ENCODE assay signal across 9 cellular contexts in the genomic region with DNA sequence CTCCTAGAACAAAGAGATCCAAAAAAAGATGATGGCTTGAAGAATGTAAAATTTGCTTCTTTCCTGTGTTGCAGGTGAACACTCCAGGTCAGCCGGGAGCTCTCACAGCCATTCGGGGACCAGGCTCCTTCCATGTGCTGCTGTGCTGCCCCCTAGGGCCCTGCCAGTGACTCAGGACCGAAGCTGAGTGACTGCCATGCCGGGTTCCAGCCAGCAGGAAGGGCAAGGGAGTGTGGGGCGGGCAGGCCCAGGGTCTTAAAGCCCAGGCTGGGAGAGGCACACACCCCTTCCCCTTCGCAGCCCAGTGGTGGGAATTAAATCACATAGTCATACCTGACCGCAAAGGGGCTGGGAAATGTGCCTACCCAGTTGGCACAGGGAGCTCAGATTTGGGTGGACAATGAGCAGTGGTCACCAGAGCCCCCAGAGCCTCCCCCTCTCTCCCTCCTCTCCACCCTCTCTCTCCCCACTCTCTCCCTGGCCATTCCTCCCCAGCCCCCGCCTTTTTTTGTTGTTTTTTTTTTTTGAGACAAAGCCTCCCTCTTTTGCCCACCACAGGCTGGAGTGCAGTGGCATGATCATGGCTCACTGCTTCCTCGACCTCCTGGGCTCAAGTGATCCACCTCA. TPM values are rescaled to one million over a fixed set of nuclear protein-coding genes. Genes with fewer than 3 reads are reported as not detected.
A peak's percentile ranks its signal among the peaks of the same experiment; 100 is the strongest.
DNase-seq lines count a peak whose midpoint lies in the region; ATAC-seq, FAIRE-seq and TF ChIP-seq lines count a peak whose summit lies in the region.
"Had no signal": no experiment of that assay in that cellular context is flagged by ENCODE, and none has a peak within 500 bp of the region (broad histone marks: within the 10 kb centered on the region; RNA-seq: fewer than 3 reads in every experiment).

No MANE protein-coding gene starts in this region.

- TF ChIP-seq RAD21 in GM12878 (IDR thresholded peaks at IDR 0.05; ENCODE audit: insufficient read depth, low read depth, low read length) = peak; percentile 84

- no peak overlapping the region for H3K9ac ChIP-seq in GM12878 (ENCODE audit: control insufficient read depth, insufficient read depth, low read length)

- no peaks in the 10 kb centered on the region for H3K9me3 ChIP-seq in GM12878 (replicated peaks; ENCODE audit: control insufficient read depth, insufficient read depth, low read length)

- ATAC-seq in GM12878 = peak; percentile 96

- no peaks in the 10 kb centered on the region for H3K36me3 ChIP-seq in GM12878 (ENCODE audit: control insufficient read depth in 2 of 2, insufficient read depth in 2 of 2, low read length in 1 of 2)

- peaks cover 9% of the 10 kb centered on the region for H3K4me1 ChIP-seq in GM12878 (ENCODE audit: control insufficient read depth, insufficient read depth, low read length)

- peak; percentile 92 to 96 (median 94) for TF ChIP-seq CTCF in GM12878 (IDR thresholded peaks at IDR 0.05 in 2 of 3, conservative IDR thresholded peaks at IDR 0.05 in 1 of 3; ENCODE audit: control insufficient read depth in 2 of 3, extremely low read depth in 1 of 3, insufficient read depth in 1 of 3, low read depth in 3 of 3, low read length in 3 of 3)

- no peak overlapping the region for H3K27ac ChIP-seq in GM12878 (ENCODE audit: control insufficient read depth, insufficient read depth)

- BruUV-seq in GM12878 (replicated peaks; lab: Mats Ljungman, UMichigan) = no TSS peak

- CTCF ChIA-PET in GM12878 (lab: Yijun Ruan, JAX) = interaction anchor here (0.6 to 14.9 kb wide), 36 partner anchors 10 to 308 kb away, joined by 3 to 492 read pairs (median 5); partner anchors contain the start of genes EPOP and SRCIN1

- 8% methylated on average over 8 of the region's 9 CpGs for WGBS in GM12878 (ENCODE audit: insufficient coverage, insufficient replicate concordance, low lambda C conversion rate, missing lambda C conversion rate)

- in situ Hi-C loops in SK-MEL-5 (cut with HindIII; ENCODE audit: low pct_unique_long_range_greater_than_20kb, low sequenced_read_pairs) = no loop called here
- in situ Hi-C loops in GM12878 (cut with MboI) = loop anchor here (5.0 kb wide), 2 partner anchors 171 to 231 kb away; no protein-coding TSS in a partner anchor

- RAD21 ChIA-PET in GM12878 (lab: Charles Lee; ENCODE audit: unreplicated experiment) = interaction anchor here (0.5 to 13.5 kb wide), 25 partner anchors 8 to 407 kb away, joined by 3 to 294 read pairs (median 4); partner anchors contain the start of gene SRCIN1

- H3K27me3 ChIP-seq in GM12878 (replicated peaks in 1 of 2; ENCODE audit: control insufficient read depth in 2 of 2, insufficient read depth in 2 of 2, low read length in 1 of 2) = no peaks in the 10 kb centered on the region

- H2AFZ ChIP-seq in GM12878 (ENCODE audit: control insufficient read depth, low read depth, low read length) = no peak overlapping the region; the same call in 1 of the 2 replicates

- no peak overlapping the region for H3K4me2 ChIP-seq in GM12878 (ENCODE audit: control insufficient read depth, insufficient read depth)

- intact Hi-C loops in GM12878 (cut with micrococcal nuclease; ENCODE audit: unreplicated experiment) = loop anchor here (1.0 to 2.0 kb wide), 2 partner anchors 72 to 105 kb away; no protein-coding TSS in a partner anchor

- no peak overlapping the region for H3K4me3 ChIP-seq in GM12878

- no peak for TF ChIP-seq EP300 in GM12878 (IDR thresholded peaks at IDR 0.05; ENCODE audit: borderline replicate concordance in 1 of 2, control insufficient read depth in 1 of 2, low read depth in 2 of 2, low read length in 2 of 2)

- FAIRE-seq in GM12878 (lab: Jason Lieb, UNC) = no peak
- FAIRE-seq: A204.1 had no signal

- POLR2A ChIA-PET in GM12878 (lab: Charles Lee) = interaction anchor here (0.6 to 3.4 kb wide), 3 partner anchors 8 to 104 kb away, joined by 3 to 15 read pairs (median 6); no protein-coding TSS in a partner anchor

- H3K79me2 ChIP-seq in GM12878 (ENCODE audit: control insufficient read depth, insufficient read depth, low read length) = no peaks in the 10 kb centered on the region

- no peaks in the 10 kb centered on the region for H4K20me1 ChIP-seq in GM12878 (ENCODE audit: control insufficient read depth, insufficient read depth)

- SMC1A ChIA-PET in GM12878 (lab: Charles Lee; ENCODE audit: uncharacterized antibody, unreplicated experiment) = interaction anchor here (0.8 to 10.8 kb wide), 19 partner anchors 9 to 174 kb away, joined by 3 to 227 read pairs (median 5); partner anchors contain the start of gene SRCIN1

- peak; percentile 35 for DNase-seq in NK-92 treated with Interleukin-12 subunit alpha and Interleukin-12 subunit beta, amount 100 ng/mL, for 24 hours (lab: John Stamatoyannopoulos, UW)
- DNase-seq in NK-92 (lab: John Stamatoyannopoulos, UW; ENCODE audit: unreplicated experiment) = no peak
- peak; percentile 67 for DNase-seq in NCI-H1105 treated with DMSO at 0.1 percent for 48 hours (lab: John Stamatoyannopoulos, UW)
- DNase-seq in SK-MEL-5 (ENCODE audit: low read depth, low spot score) = peak; percentile 84
- no peak for DNase-seq in GM12878 (ENCODE audit: low read depth, low spot score)
- DNase-seq in iris pigment epithelial cell (ENCODE audit: low read depth) = peak; percentile 58
- DNase-seq in stimulated activated CD4-positive, alpha-beta T cell treated with anti-CD3 and anti-CD28 coated beads, Interleukin-4, amount 100 ng/mL, for 4 hours = peak; percentile 32 to 46
- DNase-seq in T1000 (lab: John Stamatoyannopoulos, UW) = no peak

- no peak for TF ChIP-seq POLR2A in GM12878 (IDR thresholded peaks at IDR 0.05; ENCODE audit: low read depth, low read length)

RNA-seq across cellular contexts. Expression of gene EPOP, which starts 11.5 kb away (rescaled TPM):
- 5.3 TPM in 2 replicates for total RNA-seq in SK-MEL-5 (2014; rRNA removed; shearing (Covaris generic))
- polyA plus RNA-seq in SK-MEL-5 (2015; cell fraction: cytosol; rRNA removed) = 6.0 and 7.8 TPM in 2 replicates
- polyA plus RNA-seq in SK-MEL-5 (2015; cell fraction: nucleus; rRNA removed) = 1.6 and 1.8 TPM in 2 replicates
- 2.3 and 2.9 TPM in 2 replicates for total RNA-seq in GM12878 (2013; cell fraction: nucleolus; rRNA removed)
- total RNA-seq in GM12878 (2014; rRNA removed) = 4.8 and 5.0 TPM in 2 replicates
- 3.3 and 3.6 TPM in 2 replicates for total RNA-seq in GM12878 (2014; rRNA removed; fragmentation: Illumina TruSeq; extraction: Trizol)
- 9.0 and 9.7 TPM in 2 replicates for total RNA-seq in GM12878 (2021)
- polyA plus RNA-seq in GM12878 (2011; ENCODE audit: low read depth) = 1.6 TPM
- polyA plus RNA-seq in GM12878 (2011; rRNA removed) = 7.7 and 8.2 TPM in 2 replicates
- 8.4 and 11.0 TPM in 2 replicates for polyA plus RNA-seq in GM12878 (2011; cell fraction: cytosol; rRNA removed)
- 6.4 and 8.4 TPM in 2 replicates for polyA plus RNA-seq in GM12878 (2011; cell fraction: nucleus; rRNA removed)
- polyA plus RNA-seq in GM12878 (2012) = 5.3 and 5.8 TPM in 2 replicates
- 3.9 and 4.0 TPM in 2 replicates for polyA plus RNA-seq in GM12878 (2014; fragmentation: Illumina TruSeq; extraction: Trizol)
- 1 to 10 TPM in 1 of 2 experiments, under 1 TPM in 1; 0.53 to 1.4 TPM for polyA plus RNA-seq in GM12878 (2014; fragmentation: Nextera tagmentation; extraction: Ambion mirVana)
- polyA plus RNA-seq in GM12878 (2014; rRNA removed) = 5.9 and 6.3 TPM in 2 replicates
- 1 to 10 TPM; 1.6 to 2.2 TPM for polyA plus RNA-seq in GM12878 (2016; fragmentation: Nextera tagmentation; extraction: Ambion mirVana)
- 5.6 and 8.5 TPM in 2 replicates for polyA minus RNA-seq in GM12878 (2011; rRNA and poly(A)+ RNA removed)
- 5.2 and 7.2 TPM in 2 replicates for polyA minus RNA-seq in GM12878 (2011; cell fraction: cytosol; rRNA and poly(A)+ RNA removed)
- 3.0 and 4.8 TPM in 2 replicates for polyA minus RNA-seq in GM12878 (2011; cell fraction: nucleus; rRNA and poly(A)+ RNA removed)

RNA-seq across cellular contexts. Expression of gene MLLT6, which starts 41.8 kb away (rescaled TPM):
- 18.7 and 19.1 TPM in 2 replicates for total RNA-seq in SK-MEL-5 (2014; rRNA removed; shearing (Covaris generic))
- polyA plus RNA-seq in SK-MEL-5 (2015; cell fraction: cytosol; rRNA removed) = 29.6 and 43.8 TPM in 2 replicates
- polyA plus RNA-seq in SK-MEL-5 (2015; cell fraction: nucleus; rRNA removed) = 117 TPM in 2 replicates
- total RNA-seq in GM12878 (2013; cell fraction: nucleolus; rRNA removed) = 281 and 323 TPM in 2 replicates
- total RNA-seq in GM12878 (2014; rRNA removed) (44.2 and 46.0 TPM in 2 replicates), GM12878 (2014; rRNA removed; fragmentation: Illumina TruSeq; extraction: Trizol) (29.0 and 31.2 TPM in 2 replicates), GM12878 (2021) (89.0 and 105 TPM in 2 replicates)
- polyA plus RNA-seq in GM12878 (2011; ENCODE audit: low read depth) = 26.0 TPM
- polyA plus RNA-seq in GM12878 (2011; rRNA removed) (33.8 and 47.5 TPM in 2 replicates), GM12878 (2014; fragmentation: Illumina TruSeq; extraction: Trizol) (35.2 and 43.6 TPM in 2 replicates), GM12878 (2014; fragmentation: Nextera tagmentation; extraction: Ambion mirVana) (1 to 10 TPM; 4.8 to 4.9 TPM), GM12878 (2014; rRNA removed) (75.7 and 82.4 TPM in 2 replicates), GM12878 (2016; fragmentation: Nextera tagmentation; extraction: Ambion mirVana) (1 to 10 TPM; 7.2 to 8.2 TPM)
- 31.7 and 44.9 TPM in 2 replicates for polyA plus RNA-seq in GM12878 (2011; cell fraction: cytosol; rRNA removed)
- polyA plus RNA-seq in GM12878 (2011; cell fraction: nucleus; rRNA removed) = 244 and 265 TPM in 2 replicates
- 55.5 and 60.9 TPM in 2 replicates for polyA plus RNA-seq in GM12878 (2012)
- polyA minus RNA-seq in GM12878 (2011; rRNA and poly(A)+ RNA removed) = 59.4 and 104 TPM in 2 replicates
- polyA minus RNA-seq in GM12878 (2011; cell fraction: cytosol; rRNA and poly(A)+ RNA removed) = 30.6 and 31.9 TPM in 2 replicates
- 72.8 and 128 TPM in 2 replicates for polyA minus RNA-seq in GM12878 (2011; cell fraction: nucleus; rRNA and poly(A)+ RNA removed)

RNA-seq across cellular contexts. Expression of gene SRCIN1, which starts 57.5 kb away (rescaled TPM):
- total RNA-seq in SK-MEL-5 (2014; rRNA removed; shearing (Covaris generic)) = 0.37 and 1.3 TPM in 2 replicates
- 2.7 and 3.1 TPM in 2 replicates for polyA plus RNA-seq in SK-MEL-5 (2015; cell fraction: cytosol; rRNA removed)
- polyA plus RNA-seq in SK-MEL-5 (2015; cell fraction: nucleus; rRNA removed) = 6.4 and 7.1 TPM in 2 replicates
- total RNA-seq in GM12878 (2013; cell fraction: nucleolus; rRNA removed) = 2.3 and 3.6 TPM in 2 replicates
- total RNA-seq in GM12878 (2014; rRNA removed) = under 0.01 TPM in 1 of 2 replicates, not detected in the other
- 0.09 and 0.14 TPM in 2 replicates for total RNA-seq in GM12878 (2014; rRNA removed; fragmentation: Illumina TruSeq; extraction: Trizol)
- 0.74 and 0.85 TPM in 2 replicates for total RNA-seq in GM12878 (2021)
- polyA plus RNA-seq in GM12878 (2011; ENCODE audit: low read depth) = 0.09 TPM
- polyA plus RNA-seq in GM12878 (2011; rRNA removed) = 0.17 and 0.53 TPM in 2 replicates
- 0.55 and 0.74 TPM in 2 replicates for polyA plus RNA-seq in GM12878 (2011; cell fraction: cytosol; rRNA removed)
- polyA plus RNA-seq in GM12878 (2011; cell fraction: nucleus; rRNA removed) = 5.0 and 6.2 TPM in 2 replicates
- 0.88 and 1.4 TPM in 2 replicates for polyA plus RNA-seq in GM12878 (2012)
- 0.25 TPM in 1 of 2 replicates, not detected in the other for polyA plus RNA-seq in GM12878 (2014; fragmentation: Illumina TruSeq; extraction: Trizol)
- not detected for polyA plus RNA-seq in GM12878 (2014; fragmentation: Nextera tagmentation; extraction: Ambion mirVana)
- 0.20 and 0.74 TPM in 2 replicates for polyA plus RNA-seq in GM12878 (2014; rRNA removed)
- under 1 TPM in 1 of 2 experiments, not detected in 1; 0.19 TPM for polyA plus RNA-seq in GM12878 (2016; fragmentation: Nextera tagmentation; extraction: Ambion mirVana)
- polyA minus RNA-seq in GM12878 (2011; rRNA and poly(A)+ RNA removed) = 0.37 and 1.5 TPM in 2 replicates
- 1.2 and 1.5 TPM in 2 replicates for polyA minus RNA-seq in GM12878 (2011; cell fraction: cytosol; rRNA and poly(A)+ RNA removed)
- 0.96 and 1.2 TPM in 2 replicates for polyA minus RNA-seq in GM12878 (2011; cell fraction: nucleus; rRNA and poly(A)+ RNA removed)

Comparison
In these comparisons a context has a peak if more than half of its experiments do, and no peak if none do; other contexts are left out.
1. DNase-seq: peak in NK-92 treated with Interleukin-12 subunit alpha and Interleukin-12 subunit beta, amount 100 ng/mL, for 24 hours (single experiment), NCI-H1105 treated with DMSO at 0.1 percent for 48 hours (single experiment), SK-MEL-5 (single experiment), iris pigment epithelial cell (single experiment) and stimulated activated CD4-positive, alpha-beta T cell treated with anti-CD3 and anti-CD28 coated beads, Interleukin-4, amount 100 ng/mL, for 4 hours (2 of 2); none in NK-92 (single experiment), GM12878 (single experiment) and T1000 (single experiment).